Comparison of ENCODE assay signal across 8 cellular contexts in the genomic region with DNA sequence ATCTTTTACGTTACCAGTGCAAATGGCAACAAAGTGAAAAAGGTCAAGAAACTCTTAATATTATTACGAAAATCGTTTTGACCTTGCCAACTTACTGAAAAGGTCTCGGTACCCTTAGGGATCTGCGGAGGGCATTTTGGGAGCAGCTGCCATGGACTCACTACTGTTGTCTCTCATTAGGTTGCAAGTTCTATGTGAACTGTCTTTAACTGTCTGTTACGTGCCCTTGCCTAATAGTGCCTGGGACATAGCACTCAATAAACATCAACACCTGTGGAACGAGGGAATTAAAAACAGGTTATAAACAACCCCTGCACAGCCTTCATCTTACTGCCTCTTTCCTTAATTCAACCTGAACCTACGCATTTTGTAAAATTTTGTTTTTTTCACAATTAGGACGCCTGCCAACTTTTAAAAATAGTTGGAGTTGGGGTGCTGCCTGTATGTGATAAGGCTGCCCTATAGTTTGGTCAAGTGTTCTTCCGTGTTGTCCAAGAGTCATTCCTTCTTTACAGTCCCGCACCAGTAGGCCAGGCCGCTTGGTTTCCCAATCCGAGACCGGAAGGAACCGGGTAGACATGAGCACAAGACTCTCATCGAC. TPM values are rescaled to one million over a fixed set of nuclear protein-coding genes. Genes with fewer than 3 reads are reported as not detected.
A peak's percentile ranks its signal among the peaks of the same experiment; 100 is the strongest.
DNase-seq lines count a peak whose midpoint lies in the region; ATAC-seq and TF ChIP-seq lines count a peak whose summit lies in the region.

No MANE protein-coding gene starts in this region.

- H3K27me3 ChIP-seq in foreskin keratinocyte (no peaks in the 10 kb centered on the region), prostate gland (replicated peaks; ENCODE audit: insufficient read depth) (no peaks in the 10 kb centered on the region)

- TF ChIP-seq POLR2A in prostate gland (IDR thresholded peaks at IDR 0.05) = no peak

- H3K36me3 ChIP-seq in prostate gland = no peaks in the 10 kb centered on the region

- peak; percentile 26 for DNase-seq in NCI-H82 (lab: John Stamatoyannopoulos, UW)
- DNase-seq in NCI-H82 treated with DMSO at 0.1 percent for 48 hours (lab: John Stamatoyannopoulos, UW; ENCODE audit: unreplicated experiment) = no peak
- DNase-seq in SW480 (ENCODE audit: low spot score) = peak; percentile 27
- DNase-seq in foreskin keratinocyte = no peak
- no peak for DNase-seq in prostate gland (ENCODE audit: low spot score)
- DNase-seq in NCI-H510A treated with DMSO at 0.1 percent for 48 hours (lab: John Stamatoyannopoulos, UW) = no peak

- peak; percentile 23 for ATAC-seq in HG02943 (IDR thresholded peaks at IDR 0.05; ENCODE audit: low read depth, unreplicated experiment)
- ATAC-seq in foreskin keratinocyte = no peak
- ATAC-seq in GM18519 (IDR thresholded peaks at IDR 0.05; ENCODE audit: low FRiP score, unreplicated experiment) = no peak

- WGBS in prostate gland = 20% methylated on average over 16 of the region's 16 CpGs

- H3K4me3 ChIP-seq in prostate gland = peak overlapping the region; percentile 82 to 92

- intact Hi-C loops in prostate gland (cut with DNase I) = loop anchor here (5.0 to 10.0 kb wide), 2 partner anchors 216 to 519 kb away; a partner anchor contains a TSS

- no peaks in the 10 kb centered on the region for H3K9me3 ChIP-seq in prostate gland

- TF ChIP-seq CTCF in foreskin keratinocyte (conservative IDR thresholded peaks at IDR 0.05) (no peak), prostate gland (IDR thresholded peaks at IDR 0.05) (no peak)

- peaks cover 9% of the 10 kb centered on the region for H3K4me1 ChIP-seq in foreskin keratinocyte
- H3K4me1 ChIP-seq in prostate gland (replicated peaks) = no peaks in the 10 kb centered on the region

- H3K27ac ChIP-seq in foreskin keratinocyte (peak overlapping the region; percentile 92), prostate gland (peak overlapping the region; percentile 99)

RNA-seq across cellular contexts. Expression of a gene that starts 0.5 kb away (rescaled TPM):
- total RNA-seq in foreskin keratinocyte = 34.8 and 40.2 TPM in 2 replicates
- 8.9 and 11.1 TPM in 2 replicates for polyA plus RNA-seq in foreskin keratinocyte
- 10 to 100 TPM; 65.2 to 67.5 TPM for total RNA-seq in prostate gland

Comparison
In these comparisons a context has a peak if more than half of its experiments do, and no peak if none do; other contexts are left out.
1. DNase-seq: peak in NCI-H82 (single experiment) and SW480 (single experiment); none in NCI-H82 treated with DMSO at 0.1 percent for 48 hours (single experiment), foreskin keratinocyte (0 of 2), prostate gland (single experiment) and NCI-H510A treated with DMSO at 0.1 percent for 48 hours (single experiment).